Comparison of ENCODE assay signal across 29 cellular contexts in genomic region chr14:90777358-90777757, GRCh38.
"Had no signal": no experiment of that assay in that cellular context is flagged by ENCODE, and none has a peak within 500 bp of the region (broad histone marks: within the 10 kb centered on the region; RNA-seq: fewer than 3 reads in every experiment).

No MANE protein-coding gene starts in this region.

- H3K4me1 ChIP-seq: neural progenitor cell, psoas muscle, sigmoid colon, suprapubic skin, testis, tibial artery, transverse colon, upper lobe of right lung had no signal

- H3K4me3 Mint-ChIP-seq: naive thymus-derived CD4-positive, alpha-beta T cell; natural killer cell; nephron; neural progenitor cell; stimulated activated effector memory CD8-positive, alpha-beta T cell treated with anti-CD3 and anti-CD28 coated beads, Interleukin-12 subunit alpha, Interleukin-12 subunit beta, amount 100 ng/mL, for 72 hours; stimulated activated naive B cell treated with anti-CD40 and anti-IgM and Interleukin-4, amounts not matched to agents 10 μg/mL and 1 μg/mL and 100 μg/mL, for 72 hours; stimulated activated naive CD8-positive, alpha-beta T cell treated with anti-CD3 and anti-CD28 coated beads, Interleukin-15, amount 100 ng/mL, for 72 hours; type B pancreatic cell had no signal

- ATAC-seq: naive thymus-derived CD4-positive, alpha-beta T cell; natural killer cell; psoas muscle; right cardiac atrium; right lobe of liver; stimulated activated effector memory CD8-positive, alpha-beta T cell treated with anti-CD3 and anti-CD28 coated beads, Interleukin-12 subunit alpha, Interleukin-12 subunit beta, amount 100 ng/mL, for 72 hours; stimulated activated naive B cell treated with anti-CD40 and anti-IgM and Interleukin-4, amounts not matched to agents 10 μg/mL and 1 μg/mL and 100 μg/mL, for 72 hours; stimulated activated naive CD8-positive, alpha-beta T cell treated with anti-CD3 and anti-CD28 coated beads, Interleukin-15, amount 100 ng/mL, for 72 hours; stimulated activated naive CD8-positive, alpha-beta T cell treated with anti-CD3 and anti-CD28 coated beads, Interleukin-15, Interleukin-2, amounts not matched to agents 100 U/mL and 50 U/mL, for 24 hours had no signal

- H3K9ac ChIP-seq: neural progenitor cell, parathyroid adenoma had no signal

- H3K27ac Mint-ChIP-seq: naive thymus-derived CD4-positive, alpha-beta T cell; natural killer cell; nephron; neural progenitor cell; progenitor cell of endocrine pancreas; stimulated activated effector memory CD8-positive, alpha-beta T cell treated with anti-CD3 and anti-CD28 coated beads, Interleukin-12 subunit alpha, Interleukin-12 subunit beta, amount 100 ng/mL, for 72 hours; stimulated activated naive B cell treated with anti-CD40 and anti-IgM and Interleukin-4, amounts not matched to agents 10 μg/mL and 1 μg/mL and 100 μg/mL, for 72 hours; type B pancreatic cell had no signal

- H3K4me3 ChIP-seq: neural progenitor cell, ovary, psoas muscle, right lobe of liver, sigmoid colon, suprapubic skin, testis, tibial artery, transverse colon, upper lobe of right lung had no signal

- H3K9me3 ChIP-seq: ovary, psoas muscle, right lobe of liver, sigmoid colon, suprapubic skin, testis, tibial artery, transverse colon, upper lobe of right lung had no signal

- DNase-seq: naive thymus-derived CD4-positive, alpha-beta T cell; natural killer cell; occipital lobe; posterior cingulate gyrus; psoas muscle; right cardiac atrium; sigmoid colon; small intestine; stimulated activated CD4-positive, alpha-beta T cell treated with anti-CD3 and anti-CD28 coated beads, Interleukin-15, amount 100 ng/mL, for 24 hours; stimulated activated CD4-positive, alpha-beta T cell treated with anti-CD3 and anti-CD28 coated beads, Interleukin-2, amount 100 ng/mL, for 24 hours; stimulated activated CD4-positive, alpha-beta T cell treated with anti-CD3 and anti-CD28 coated beads, Interleukin-2, amount 100 ng/mL, for 48 hours; stimulated activated CD4-positive, alpha-beta T cell treated with anti-CD3 and anti-CD28 coated beads, Interleukin-4, amount 100 ng/mL, for 24 hours; stimulated activated naive B cell treated with anti-CD40 and anti-IgM and Interleukin-4, amounts not matched to agents 10 μg/mL and 1 μg/mL and 100 μg/mL, for 72 hours; stimulated activated naive CD8-positive, alpha-beta T cell treated with anti-CD3 and anti-CD28 coated beads, Interleukin-15, amount 100 ng/mL, for 72 hours; stimulated activated naive CD8-positive, alpha-beta T cell treated with anti-CD3 and anti-CD28 coated beads, Interleukin-15, Interleukin-2, amounts not matched to agents 100 U/mL and 50 U/mL, for 24 hours; substantia nigra; testis; transverse colon; upper lobe of right lung had no signal

- H3K27ac ChIP-seq: neural progenitor cell, ovary, parathyroid adenoma, psoas muscle, right lobe of liver, sigmoid colon, suprapubic skin, testis, tibial artery, transverse colon, upper lobe of right lung had no signal

- H3K27me3 ChIP-seq: neural progenitor cell, ovary, right lobe of liver, sigmoid colon, suprapubic skin, testis, tibial artery, transverse colon, upper lobe of right lung had no signal

- H3K9me3 Mint-ChIP-seq: naive thymus-derived CD4-positive, alpha-beta T cell; natural killer cell; nephron; neural progenitor cell; stimulated activated effector memory CD8-positive, alpha-beta T cell treated with anti-CD3 and anti-CD28 coated beads, Interleukin-12 subunit alpha, Interleukin-12 subunit beta, amount 100 ng/mL, for 72 hours; stimulated activated naive B cell treated with anti-CD40 and anti-IgM and Interleukin-4, amounts not matched to agents 10 μg/mL and 1 μg/mL and 100 μg/mL, for 72 hours; stimulated activated naive CD8-positive, alpha-beta T cell treated with anti-CD3 and anti-CD28 coated beads, Interleukin-15, amount 100 ng/mL, for 72 hours; type B pancreatic cell had no signal

- H3K4me1 Mint-ChIP-seq: naive thymus-derived CD4-positive, alpha-beta T cell; natural killer cell; stimulated activated effector memory CD8-positive, alpha-beta T cell treated with anti-CD3 and anti-CD28 coated beads, Interleukin-12 subunit alpha, Interleukin-12 subunit beta, amount 100 ng/mL, for 72 hours; stimulated activated naive B cell treated with anti-CD40 and anti-IgM and Interleukin-4, amounts not matched to agents 10 μg/mL and 1 μg/mL and 100 μg/mL, for 72 hours; stimulated activated naive CD8-positive, alpha-beta T cell treated with anti-CD3 and anti-CD28 coated beads, Interleukin-15, amount 100 ng/mL, for 72 hours had no signal

- H3K27me3 Mint-ChIP-seq: naive thymus-derived CD4-positive, alpha-beta T cell; progenitor cell of endocrine pancreas; stimulated activated naive B cell treated with anti-CD40 and anti-IgM and Interleukin-4, amounts not matched to agents 10 μg/mL and 1 μg/mL and 100 μg/mL, for 72 hours; stimulated activated naive CD8-positive, alpha-beta T cell treated with anti-CD3 and anti-CD28 coated beads, Interleukin-15, amount 100 ng/mL, for 72 hours; type B pancreatic cell had no signal

- H3K36me3 ChIP-seq: neural progenitor cell, ovary, right lobe of liver, transverse colon had no signal

- H3K36me3 Mint-ChIP-seq: naive thymus-derived CD4-positive, alpha-beta T cell; natural killer cell; stimulated activated effector memory CD8-positive, alpha-beta T cell treated with anti-CD3 and anti-CD28 coated beads, Interleukin-12 subunit alpha, Interleukin-12 subunit beta, amount 100 ng/mL, for 72 hours; stimulated activated naive B cell treated with anti-CD40 and anti-IgM and Interleukin-4, amounts not matched to agents 10 μg/mL and 1 μg/mL and 100 μg/mL, for 72 hours had no signal
